8 cellular contexts compared by ENCODE assay signal in genomic region chr2:159903404-159904126, GRCh38. TPM values are rescaled to one million over a fixed set of nuclear protein-coding genes. Genes with fewer than 3 reads are reported as not detected.
DNase-seq lines count a peak whose midpoint lies in the region; ATAC-seq, FAIRE-seq and TF ChIP-seq lines count a peak whose summit lies in the region.

No MANE protein-coding gene starts in this region.

- H3K9me3 Mint-ChIP-seq in neural crest cell = peaks cover 3% of the 10 kb centered on the region

- H3K4me3 Mint-ChIP-seq in neural crest cell = peak overlapping the region; percentile 28

- no peak for FAIRE-seq in HTR-8/SVneo (lab: Jason Lieb, UNC)

- no peaks in the 10 kb centered on the region for H3K36me3 Mint-ChIP-seq in neural crest cell (ENCODE audit: low read depth)

- ATAC-seq in GM19023 (IDR thresholded peaks at IDR 0.05; ENCODE audit: unreplicated experiment) = peak; percentile 28
- ATAC-seq in HG03439 (IDR thresholded peaks at IDR 0.05; ENCODE audit: unreplicated experiment) = peak; percentile 21

- DNase-seq in ACHN (peak; percentile 75), neural crest cell (ENCODE audit: low read depth, low spot score) (no peak), HTR-8/SVneo (ENCODE audit: insufficient read length, low spot score) (no peak)
- peak; percentile 70 for DNase-seq in activated CD4-positive, alpha-beta T cell treated with anti-CD3 and anti-CD28 coated beads for 48 hours

- peak overlapping the region; percentile 93 for H3K27ac ChIP-seq in thymus (ENCODE audit: low read depth)

- H3K9ac ChIP-seq in endocrine pancreas (ENCODE audit: control insufficient read depth, insufficient read depth, low read length) = no peak overlapping the region

- no peaks in the 10 kb centered on the region for H3K36me3 ChIP-seq in endocrine pancreas (ENCODE audit: control insufficient read depth, insufficient read depth, low read length)
- peaks cover 4% of the 10 kb centered on the region for H3K36me3 ChIP-seq in thymus (ENCODE audit: control insufficient read depth, insufficient read depth)

- H3K4me3 ChIP-seq in endocrine pancreas (ENCODE audit: control insufficient read depth, insufficient read depth, low read length) = peak overlapping the region; percentile 40
- peak overlapping the region; percentile 56 for H3K4me3 ChIP-seq in thymus (ENCODE audit: low read length)

- H3K9me3 ChIP-seq in endocrine pancreas (ENCODE audit: control insufficient read depth, low read length) (no peaks in the 10 kb centered on the region), thymus (ENCODE audit: control insufficient read depth) (no peaks in the 10 kb centered on the region)

- no peaks in the 10 kb centered on the region for H3K27me3 ChIP-seq in endocrine pancreas (ENCODE audit: control insufficient read depth, insufficient read depth, low read length)
- H3K27me3 ChIP-seq in thymus (ENCODE audit: control insufficient read depth, insufficient read depth) = no peaks in the 10 kb centered on the region

- peaks cover 67% of the 10 kb centered on the region for H3K27me3 Mint-ChIP-seq in neural crest cell (ENCODE audit: low read depth)

- in situ Hi-C loops in ACHN (cut with HindIII; ENCODE audit: low pct_ligation_motif_present, low pct_unique_long_range_greater_than_20kb, low sequenced_read_pairs) = no loop called here

- H3K27ac Mint-ChIP-seq in neural crest cell (ENCODE audit: unreplicated experiment) = no peak overlapping the region

- H3K4me1 ChIP-seq in endocrine pancreas (ENCODE audit: control insufficient read depth, insufficient read depth, low read length) (peaks cover 4% of the 10 kb centered on the region), thymus (ENCODE audit: control insufficient read depth, insufficient read depth, low read length) (peaks cover 6% of the 10 kb centered on the region)

- WGBS in thymus = 2% methylated on average over 17 of the region's 17 CpGs

- TF ChIP-seq CTCF in neural crest cell (conservative IDR thresholded peaks at IDR 0.05) = no peak

- H3K4me1 Mint-ChIP-seq in neural crest cell = peaks cover 9% of the 10 kb centered on the region

RNA-seq across cellular contexts. Expression of gene LY75, which starts 1.0 kb away (rescaled TPM):
- 0.23 TPM in 1 of 2 replicates, not detected in the other for total RNA-seq in neural crest cell
- 20.2 TPM for polyA plus RNA-seq in thymus

Comparison
In these comparisons a context has a peak if more than half of its experiments do, and no peak if none do; other contexts are left out.
1. DNase-seq: peak in ACHN (single experiment) and activated CD4-positive, alpha-beta T cell treated with anti-CD3 and anti-CD28 coated beads for 48 hours (single experiment); none in neural crest cell (single experiment) and HTR-8/SVneo (single experiment).